In genomic region chr1:243850368-243851128, GRCh38 we compare ENCODE assay signal across 8 cellular contexts. TPM values are rescaled to one million over a fixed set of nuclear protein-coding genes. Genes with fewer than 3 reads are reported as not detected.
DNase-seq lines count a peak whose midpoint lies in the region; ATAC-seq, FAIRE-seq and TF ChIP-seq lines count a peak whose summit lies in the region.

No MANE protein-coding gene starts in this region.

- H4K20me1 ChIP-seq in HepG2 (ENCODE audit: insufficient read depth, low read length): no peaks in the 10 kb centered on the region

- no peaks in the 10 kb centered on the region for H3K36me3 ChIP-seq in HepG2 (replicated peaks in 1 of 2; ENCODE audit: control insufficient read depth in 1 of 2, insufficient read depth in 2 of 2, low read length in 2 of 2)

- TF ChIP-seq EP300 in HepG2 (IDR thresholded peaks at IDR 0.05; ENCODE audit: low read depth in 2 of 2, low read length in 2 of 2) (no peak), HepG2 (CRISPR knock-in tag; IDR thresholded peaks at IDR 0.05; ENCODE audit: borderline replicate concordance) (no peak)

- no peak for TF ChIP-seq POLR2A in HepG2 (IDR thresholded peaks at IDR 0.05; ENCODE audit: insufficient read depth in 1 of 2, low read depth in 2 of 2, low read length in 2 of 2)

- intact Hi-C loops in HepG2 (cut with micrococcal nuclease; ENCODE audit: unreplicated experiment): loop anchor here (10.0 kb wide), 1 partner anchor 194 kb away; no protein-coding TSS in a partner anchor

- H3K4me3 ChIP-seq in AG04449 (ENCODE audit: low read depth, low read length) (peak overlapping the region; percentile 69), coronary artery (peak overlapping the region; percentile 82), HepG2 (replicated peaks in 1 of 3; ENCODE audit: insufficient read depth in 1 of 3, low read depth in 2 of 3, low read length in 3 of 3) (peak overlapping the region; percentile 40 to 49 (median 48); a peak in 5 of 6 replicates)

- DNase-seq in AG04449 (ENCODE audit: low read depth, low spot score) (peak; percentile 14), NCI-H2227 (lab: John Stamatoyannopoulos, UW; ENCODE audit: unreplicated experiment) (peak; percentile 91), coronary artery (ENCODE audit: low spot score) (peak; percentile 90), HepG2 (ENCODE audit: low spot score) (peak; percentile 3)
- DNase-seq in activated CD4-positive, alpha-beta T cell treated with anti-CD3 and anti-CD28 coated beads, Interleukin-2, amount 50 U/mL, for 1 hour: peak; percentile 87
- DNase-seq in stimulated activated CD4-positive, alpha-beta T cell treated with anti-CD3 and anti-CD28 coated beads, Interleukin-2, amount 100 ng/mL, for 4 hours (ENCODE audit: low read depth): peak; percentile 71

- peaks cover 5% of the 10 kb centered on the region; the same call in 1 of the 2 replicates for H3K4me1 ChIP-seq in HepG2 (ENCODE audit: insufficient read depth, low read length)

- TF ChIP-seq RAD21 in HepG2 (CRISPR knock-in tag; IDR thresholded peaks at IDR 0.05): no peak

- no TSS peak for BruUV-seq in HepG2 (replicated peaks; lab: Mats Ljungman, UMichigan)

- in situ Hi-C loops in HepG2 (cut with HindIII; ENCODE audit: extremely low pct_ligation_motif_present, low pct_unique_long_range_greater_than_20kb): no loop called here

- H3K9me3 ChIP-seq in HepG2 (ENCODE audit: low read length): no peaks in the 10 kb centered on the region

- peaks cover 3 to 28% of the 10 kb centered on the region in 2 experiments; a peak in 4 of 5 replicates for H3K27me3 ChIP-seq in HepG2 (ENCODE audit: control insufficient read depth in 1 of 2, insufficient read depth in 2 of 2, low read length in 2 of 2)

- H2AFZ ChIP-seq in HepG2 (ENCODE audit: low read length): no peak overlapping the region

- CTCF ChIA-PET in AG04449 (lab: Yijun Ruan, JAX) (no interaction called here), HepG2 (lab: Yijun Ruan, JAX; ENCODE audit: low intra/inter-chr PET ratio, low total read pairs) (no interaction called here)

- peak overlapping the region; percentile 58 for H3K4me2 ChIP-seq in HepG2 (ENCODE audit: low read depth, low read length)

- TF ChIP-seq CTCF in AG04449 (IDR thresholded peaks at IDR 0.05; ENCODE audit: insufficient read depth, low read length, missing control alignments) (no peak), coronary artery (IDR thresholded peaks at IDR 0.05) (no peak), HepG2 (CRISPR knock-in tag; IDR thresholded peaks at IDR 0.05) (no peak)

- peak; percentile 60 for ATAC-seq in GM18867 (IDR thresholded peaks at IDR 0.05; ENCODE audit: unreplicated experiment)
- ATAC-seq in HG03066 (IDR thresholded peaks at IDR 0.05; ENCODE audit: low read depth, unreplicated experiment): peak; percentile 65
- peak; percentile 70 for ATAC-seq in HepG2

- POLR2A ChIA-PET in AG04449 (lab: Yijun Ruan, JAX) (no interaction called here), HepG2 (lab: Yijun Ruan, JAX) (no interaction called here)

- H3K27ac ChIP-seq in coronary artery (peak overlapping the region; percentile 98 to 99), HepG2 (ENCODE audit: extremely low read length, insufficient read depth, low read length) (no peak overlapping the region)

- H3K9ac ChIP-seq in HepG2 (ENCODE audit: insufficient read depth, low read depth, low read length): no peak overlapping the region

- no peak for FAIRE-seq in HepG2 (lab: Jason Lieb, UNC)

- WGBS in HepG2 (ENCODE audit: low lambda C conversion rate): 72% methylated on average over 9 of the region's 94 CpGs

- no peaks in the 10 kb centered on the region for H3K79me2 ChIP-seq in HepG2 (ENCODE audit: insufficient read depth, low read length)

TF ChIP-seq in HepG2, 621 proteins besides CTCF, POLR2A, EP300 and RAD21 (continues in another document):
- TF ChIP-seq ZNF576 (CRISPR knock-in tag; IDR thresholded peaks at IDR 0.05) (no peak), FOXA1 (IDR thresholded peaks at IDR 0.05) (no peak), FOXA1 (CRISPR knock-in tag; IDR thresholded peaks at IDR 0.05) (0 out of 2 replicates have a peak, but pooled peaks have one; percentile 22), ZNF451 (CRISPR knock-in tag; IDR thresholded peaks at IDR 0.05) (no peak), SNAPC5 (CRISPR knock-in tag; IDR thresholded peaks at IDR 0.05; ENCODE audit: borderline replicate concordance) (no peak), ZNF10 (CRISPR knock-in tag; IDR thresholded peaks at IDR 0.05; ENCODE audit: borderline replicate concordance, low read depth) (no peak), TFDP1 (CRISPR knock-in tag; IDR thresholded peaks at IDR 0.05; ENCODE audit: borderline replicate concordance) (peak; percentile 41; the same call in 1 of the 2 replicates), ZNF567 (CRISPR knock-in tag; IDR thresholded peaks at IDR 0.05; ENCODE audit: borderline replicate concordance) (no peak)
- TF ChIP-seq, protein P1, sequence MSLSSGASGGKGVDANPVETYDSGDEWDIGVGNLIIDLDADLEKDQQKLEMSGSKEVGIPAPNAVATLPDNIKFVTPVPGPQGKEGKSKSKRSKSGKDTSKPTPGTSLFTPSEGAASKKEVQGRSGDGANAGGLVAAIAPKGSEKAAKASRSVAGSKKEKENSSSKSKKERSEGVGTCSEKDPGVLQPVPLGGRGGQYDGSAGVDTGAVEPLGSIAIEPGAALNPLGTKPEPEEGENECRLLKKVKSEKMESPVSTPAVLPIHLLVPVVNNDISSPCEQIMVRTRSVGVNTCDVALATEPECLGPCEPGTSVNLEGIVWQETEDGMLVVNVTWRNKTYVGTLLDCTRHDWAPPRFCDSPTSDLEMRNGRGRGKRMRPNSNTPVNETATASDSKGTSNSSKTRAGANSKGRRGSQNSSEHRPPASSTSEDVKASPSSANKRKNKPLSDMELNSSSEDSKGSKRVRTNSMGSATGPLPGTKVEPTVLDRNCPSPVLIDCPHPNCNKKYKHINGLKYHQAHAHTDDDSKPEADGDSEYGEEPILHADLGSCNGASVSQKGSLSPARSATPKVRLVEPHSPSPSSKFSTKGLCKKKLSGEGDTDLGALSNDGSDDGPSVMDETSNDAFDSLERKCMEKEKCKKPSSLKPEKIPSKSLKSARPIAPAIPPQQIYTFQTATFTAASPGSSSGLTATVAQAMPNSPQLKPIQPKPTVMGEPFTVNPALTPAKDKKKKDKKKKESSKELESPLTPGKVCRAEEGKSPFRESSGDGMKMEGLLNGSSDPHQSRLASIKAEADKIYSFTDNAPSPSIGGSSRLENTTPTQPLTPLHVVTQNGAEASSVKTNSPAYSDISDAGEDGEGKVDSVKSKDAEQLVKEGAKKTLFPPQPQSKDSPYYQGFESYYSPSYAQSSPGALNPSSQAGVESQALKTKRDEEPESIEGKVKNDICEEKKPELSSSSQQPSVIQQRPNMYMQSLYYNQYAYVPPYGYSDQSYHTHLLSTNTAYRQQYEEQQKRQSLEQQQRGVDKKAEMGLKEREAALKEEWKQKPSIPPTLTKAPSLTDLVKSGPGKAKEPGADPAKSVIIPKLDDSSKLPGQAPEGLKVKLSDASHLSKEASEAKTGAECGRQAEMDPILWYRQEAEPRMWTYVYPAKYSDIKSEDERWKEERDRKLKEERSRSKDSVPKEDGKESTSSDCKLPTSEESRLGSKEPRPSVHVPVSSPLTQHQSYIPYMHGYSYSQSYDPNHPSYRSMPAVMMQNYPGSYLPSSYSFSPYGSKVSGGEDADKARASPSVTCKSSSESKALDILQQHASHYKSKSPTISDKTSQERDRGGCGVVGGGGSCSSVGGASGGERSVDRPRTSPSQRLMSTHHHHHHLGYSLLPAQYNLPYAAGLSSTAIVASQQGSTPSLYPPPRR (CRISPR knock-in tag; IDR thresholded peaks at IDR 0.05; ENCODE audit: borderline replicate concordance): no peak

RNA-seq across cellular contexts. Expression of gene AKT3, which starts 0.5 kb away (rescaled TPM):
- total RNA-seq in HepG2 (2016; rRNA removed; fragmentation: Illumina TruSeq; extraction: Trizol): 0.07 and 0.22 TPM in 2 replicates
- total RNA-seq in HepG2 (2016; cell fraction: cytosol; rRNA removed; fragmentation: Illumina TruSeq; extraction: Trizol; ENCODE audit: low read depth): 0.18 and 0.61 TPM in 2 replicates
- total RNA-seq in HepG2 (2016; cell fraction: insoluble cytoplasmic fraction; rRNA removed; fragmentation: Illumina TruSeq; extraction: Trizol): 0.13 and 0.15 TPM in 2 replicates
- total RNA-seq in HepG2 (2016; cell fraction: membrane; rRNA removed; fragmentation: Illumina TruSeq; extraction: Trizol): 0.19 and 0.21 TPM in 2 replicates
- 0.25 and 0.28 TPM in 2 replicates for total RNA-seq in HepG2 (2016; cell fraction: nucleus; rRNA removed; fragmentation: Illumina TruSeq; extraction: Trizol)
- polyA plus RNA-seq in HepG2 (2011; rRNA removed): 0.04 and 0.07 TPM in 2 replicates
- polyA plus RNA-seq in HepG2 (2011; cell fraction: cytosol; rRNA removed): 0.01 and 0.04 TPM in 2 replicates
- polyA plus RNA-seq in HepG2 (2011; cell fraction: nucleus; rRNA removed): 0.06 and 0.07 TPM in 2 replicates
- 0.08 and 0.12 TPM in 2 replicates for polyA plus RNA-seq in HepG2 (2012)
- polyA plus RNA-seq in HepG2 (2016; cell fraction: cytosol; fragmentation: Illumina TruSeq; extraction: Trizol; ENCODE audit: low read depth): not detected in 2 replicates
- 0.30 TPM in 1 of 2 replicates, not detected in the other for polyA plus RNA-seq in HepG2 (2016; cell fraction: insoluble cytoplasmic fraction; fragmentation: Illumina TruSeq; extraction: Trizol; ENCODE audit: low read depth)
- polyA plus RNA-seq in HepG2 (2016; cell fraction: membrane; fragmentation: Illumina TruSeq; extraction: Trizol; ENCODE audit: low read depth): not detected in 2 replicates
- 0.13 TPM in 1 of 2 replicates, not detected in the other for polyA plus RNA-seq in HepG2 (2016; cell fraction: nucleus; fragmentation: Illumina TruSeq; extraction: Trizol; ENCODE audit: insufficient read depth, low read depth)
- polyA minus RNA-seq in HepG2 (2011; rRNA and poly(A)+ RNA removed; ENCODE audit: low replicate concordance): 0.06 and 0.26 TPM in 2 replicates
- 0.20 TPM in 1 of 2 replicates, not detected in the other for polyA minus RNA-seq in HepG2 (2011; cell fraction: cytosol; rRNA and poly(A)+ RNA removed)
- 0.26 and 0.75 TPM in 2 replicates for polyA minus RNA-seq in HepG2 (2011; cell fraction: nucleus; rRNA and poly(A)+ RNA removed)

Comparison
In these comparisons a context has a peak if more than half of its experiments do, and no peak if none do; other contexts are left out.
1. DNase-seq: peak in every context shown above with its lines; median percentile 91 in NCI-H2227; 90 in coronary artery; 87 in activated CD4-positive, alpha-beta T cell treated with anti-CD3 and anti-CD28 coated beads, Interleukin-2, amount 50 U/mL, for 1 hour; 71 in stimulated activated CD4-positive, alpha-beta T cell treated with anti-CD3 and anti-CD28 coated beads, Interleukin-2, amount 100 ng/mL, for 4 hours; 14 in AG04449; 3 in HepG2.